Comparison of ENCODE assay signal across 27 cellular contexts in the genomic region with DNA sequence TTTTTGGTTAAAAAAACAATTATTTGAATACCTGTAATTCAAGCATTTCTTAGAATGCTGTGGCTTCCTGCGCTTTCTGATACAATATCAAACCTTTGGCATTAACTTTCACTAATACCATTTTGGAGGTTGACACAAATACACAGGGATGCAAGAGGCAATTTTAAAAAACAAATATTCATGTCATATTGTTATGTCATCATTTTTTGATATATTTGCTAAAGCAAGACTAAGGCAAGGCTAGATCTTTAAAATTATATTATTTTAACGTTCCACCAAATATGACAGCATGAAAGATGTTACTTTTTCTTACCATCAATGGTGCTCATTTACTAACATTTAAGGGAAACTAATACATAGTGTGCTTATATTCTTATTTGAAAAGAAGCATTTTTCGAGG.
"Had no signal": no experiment of that assay in that cellular context is flagged by ENCODE, and none has a peak within 500 bp of the region (broad histone marks: within the 10 kb centered on the region; RNA-seq: fewer than 3 reads in every experiment).

No MANE protein-coding gene starts in this region.

- H3K4me1 ChIP-seq: colonic mucosa, esophagus muscularis mucosa, esophagus squamous epithelium, foreskin keratinocyte, gastrocnemius medialis, heart right ventricle had no signal

- H3K4me3 ChIP-seq: colonic mucosa, coronary artery, dorsolateral prefrontal cortex, esophagus muscularis mucosa, esophagus squamous epithelium, gastrocnemius medialis, gastroesophageal sphincter, heart left ventricle, heart right ventricle, hepatocyte had no signal

- H3K9me3 ChIP-seq: colonic mucosa, esophagus muscularis mucosa, esophagus squamous epithelium, gastrocnemius medialis, gastroesophageal sphincter, heart left ventricle, heart right ventricle had no signal

- H3K27me3 ChIP-seq: colonic mucosa, dorsolateral prefrontal cortex, esophagus muscularis mucosa, esophagus squamous epithelium, foreskin keratinocyte, gastrocnemius medialis, gastroesophageal sphincter, heart left ventricle, heart right ventricle, hepatocyte had no signal

- H3K79me2 ChIP-seq: hepatocyte had no signal

- H3K36me3 ChIP-seq: colonic mucosa, gastrocnemius medialis had no signal

- FAIRE-seq: endometrium, endothelial cell of umbilical vein had no signal

- H3K4me2 ChIP-seq: hepatocyte had no signal

- ATAC-seq: effector memory CD8-positive, alpha-beta T cell; esophagus mucosa; foreskin keratinocyte; gastrocnemius medialis; gastroesophageal sphincter; heart left ventricle; heart right ventricle had no signal

- H3K27ac ChIP-seq: colonic mucosa, coronary artery, epithelial cell of prostate, esophagus muscularis mucosa, esophagus squamous epithelium, foreskin keratinocyte, gastrocnemius medialis, gastroesophageal sphincter, heart left ventricle, heart right ventricle, hepatocyte had no signal

- H2AFZ ChIP-seq: hepatocyte had no signal

- DNase-seq: colonic mucosa; cortex of kidney; dermis blood vessel endothelial cell; dorsolateral prefrontal cortex; effector CD4-positive, alpha-beta T cell; effector CD8-positive, alpha-beta T cell; effector memory CD4-positive, alpha-beta T cell; effector memory CD8-positive, alpha-beta T cell; endodermal cell; erythroblast; esophagus squamous epithelium; foreskin fibroblast; foreskin keratinocyte; foreskin melanocyte; gastrocnemius medialis; glutamatergic neuron; head of caudate nucleus; heart left ventricle; heart right ventricle had no signal
